In genomic region chr9:19720374-19720773, GRCh38 we compare ENCODE assay signal across 1 cellular context.
A peak's percentile ranks its signal among the peaks of the same experiment; 100 is the strongest.
TF ChIP-seq lines count a peak whose summit lies in the region.

No MANE protein-coding gene starts in this region.

TF ChIP-seq in HepG2, 621 proteins besides CTCF, POLR2A, EP300 and RAD21 (continued from another document):
- no peak for TF ChIP-seq PRDM4 (CRISPR knock-in tag; IDR thresholded peaks at IDR 0.05; ENCODE audit: borderline replicate concordance)
- TF ChIP-seq ZNF331 (CRISPR knock-in tag; IDR thresholded peaks at IDR 0.05) = 0 out of 2 replicates have a peak, but pooled peaks have one; percentile 33
- TF ChIP-seq KLF6 (CRISPR knock-in tag; IDR thresholded peaks at IDR 0.05) = 0 out of 2 replicates have a peak, but pooled peaks have one; percentile 34
- 0 out of 2 replicates have a peak, but pooled peaks have one; percentile 26 for TF ChIP-seq ELF3 (CRISPR knock-in tag; IDR thresholded peaks at IDR 0.05)
- peak; percentile 96 for TF ChIP-seq MIER2 (CRISPR knock-in tag; IDR thresholded peaks at IDR 0.05)
TF ChIP-seq in HepG2: peak in this region for 7.
